20 cellular contexts compared by ENCODE assay signal in genomic region chr2:168149431-168149830, GRCh38.
A peak's percentile ranks its signal among the peaks of the same experiment; 100 is the strongest.
DNase-seq lines count a peak whose midpoint lies in the region; ATAC-seq, FAIRE-seq and TF ChIP-seq lines count a peak whose summit lies in the region.
"Had no signal": no experiment of that assay in that cellular context is flagged by ENCODE, and none has a peak within 500 bp of the region (broad histone marks: within the 10 kb centered on the region; RNA-seq: fewer than 3 reads in every experiment).

No MANE protein-coding gene starts in this region.

- H3K4me2 ChIP-seq in HepG2 (ENCODE audit: low read depth, low read length) (peak overlapping the region; percentile 26; the same call in 1 of the 2 replicates), neural progenitor cell (no peak overlapping the region)

- H4K20me1 ChIP-seq in HepG2 (ENCODE audit: insufficient read depth, low read length) (no peaks in the 10 kb centered on the region), neural progenitor cell (ENCODE audit: low read depth) (no peaks in the 10 kb centered on the region)

- WGBS in HepG2 (ENCODE audit: low lambda C conversion rate): 42% methylated on average over 3 of the region's 3 CpGs

- H3K4me3 Mint-ChIP-seq in CD4-positive, alpha-beta memory T cell: no peak overlapping the region
- H3K4me3 Mint-ChIP-seq in neural progenitor cell: no peak overlapping the region

- no TSS peak for BruUV-seq in HepG2 (replicated peaks; lab: Mats Ljungman, UMichigan)

- peak overlapping the region in 4 of 7 donors; percentile 2 to 69 (median 8) for H3K27ac Mint-ChIP-seq in CD4-positive, alpha-beta memory T cell
- H3K27ac Mint-ChIP-seq in neural progenitor cell: no peak overlapping the region
- H3K27ac Mint-ChIP-seq: activated T-helper 2 cell treated with anti-CD3 and anti-CD28 coated beads, Interferon-gamma antibody, Interleukin-2, Interleukin-4, amounts not matched to agents 10 μg/mL and 5 μg/mL and 100 μg/mL, durations not matched to agents 14 hours and 24 hours and 36 hours; progenitor cell of endocrine pancreas had no signal

- H3K9me3 Mint-ChIP-seq in CD4-positive, alpha-beta memory T cell: no peaks in the 10 kb centered on the region
- no peaks in the 10 kb centered on the region for H3K9me3 Mint-ChIP-seq in neural progenitor cell
- H3K9me3 Mint-ChIP-seq: activated T-helper 2 cell treated with anti-CD3 and anti-CD28 coated beads, Interferon-gamma antibody, Interleukin-2, Interleukin-4, amounts not matched to agents 10 μg/mL and 5 μg/mL and 100 μg/mL, durations not matched to agents 14 hours and 24 hours and 36 hours had no signal

- H3K9me3 ChIP-seq in CD4-positive, alpha-beta memory T cell (ENCODE audit: control insufficient read depth in 1 of 2, low read length in 2 of 2): no peaks in the 10 kb centered on the region
- H3K9me3 ChIP-seq in HepG2 (ENCODE audit: low read length): no peaks in the 10 kb centered on the region
- H3K9me3 ChIP-seq in neural progenitor cell (ENCODE audit: low read depth): no peaks in the 10 kb centered on the region
- H3K9me3 ChIP-seq: lower lobe of right lung, MG63 had no signal

- POLR2A ChIA-PET in CD4-positive, alpha-beta memory T cell (lab: Charles Lee; ENCODE audit: partially characterized antibody): no interaction called here
- POLR2A ChIA-PET in HepG2 (lab: Yijun Ruan, JAX): no interaction called here

- H3K27ac ChIP-seq in CD4-positive, alpha-beta memory T cell (ENCODE audit: low read depth, low read length): no peak overlapping the region
- H3K27ac ChIP-seq in HepG2 (ENCODE audit: extremely low read length, insufficient read depth, low read length) (no peak overlapping the region), neural progenitor cell (no peak overlapping the region)
- H3K27ac ChIP-seq: brain microvascular endothelial cell, lower lobe of right lung had no signal

- H3K27me3 Mint-ChIP-seq in CD4-positive, alpha-beta memory T cell: no peaks in the 10 kb centered on the region
- H3K27me3 Mint-ChIP-seq in neural progenitor cell (ENCODE audit: insufficient read depth, low read depth): peaks cover under 1% of the 10 kb centered on the region
- H3K27me3 Mint-ChIP-seq: progenitor cell of endocrine pancreas had no signal

- TF ChIP-seq EP300 in HepG2 (IDR thresholded peaks at IDR 0.05; ENCODE audit: low read depth in 2 of 2, low read length in 2 of 2) (peak in 1 of 2 experiments; percentile 44; a peak in 1 of 4 replicates), HepG2 (CRISPR knock-in tag; IDR thresholded peaks at IDR 0.05; ENCODE audit: borderline replicate concordance) (no peak)

- no peak for DNase-seq in CD4-positive, alpha-beta memory T cell
- DNase-seq in MV-4-11 (lab: John Stamatoyannopoulos, UW) (peak; percentile 82), choroid plexus epithelial cell (ENCODE audit: low read depth) (peak; percentile 45), HepG2 (ENCODE audit: low spot score) (no peak), neural progenitor cell (ENCODE audit: low spot score) (no peak)
- no peak for DNase-seq in activated CD4-positive, CD25-positive, alpha-beta regulatory T cell (lab: John Stamatoyannopoulos, UW)
- no peak for DNase-seq in activated effector memory CD4-positive, alpha-beta T cell treated with anti-CD3 and anti-CD28 coated beads, Interleukin-2, amount 50 U/mL, for 16 hours
- DNase-seq: activated CD4-positive, alpha-beta T cell treated with anti-CD3 and anti-CD28 coated beads, Interleukin-2, amount 50 U/mL, for 1 hour; brain microvascular endothelial cell; DMS79; HCEC 1CT; lower lobe of right lung; MG63; NCI-H2171; NCI-H526 had no signal

- H3K36me3 Mint-ChIP-seq in CD4-positive, alpha-beta memory T cell: peaks cover 25 to 44% of the 10 kb centered on the region in 2 donors
- peaks cover 12% of the 10 kb centered on the region for H3K36me3 Mint-ChIP-seq in neural progenitor cell

- H2AFZ ChIP-seq in HepG2 (ENCODE audit: low read length): no peak overlapping the region
- H2AFZ ChIP-seq in neural progenitor cell (replicated peaks): no peak overlapping the region

- TF ChIP-seq POLR2A in HepG2 (IDR thresholded peaks at IDR 0.05; ENCODE audit: insufficient read depth in 1 of 2, low read depth in 2 of 2, low read length in 2 of 2): no peak

- ATAC-seq in HepG2: peak; percentile 34; the same call in 2 of the 3 replicates
- ATAC-seq: K562, lower lobe of right lung had no signal

- peaks cover 0 to 26% (median 7%) of the 10 kb centered on the region in 4 donors for H3K4me1 Mint-ChIP-seq in CD4-positive, alpha-beta memory T cell
- peaks cover 2% of the 10 kb centered on the region for H3K4me1 Mint-ChIP-seq in neural progenitor cell

- TF ChIP-seq CTCF in choroid plexus epithelial cell (conservative IDR thresholded peaks at IDR 0.05; ENCODE audit: low read depth, low read length) (no peak), HepG2 (CRISPR knock-in tag; IDR thresholded peaks at IDR 0.05) (no peak), neural progenitor cell (IDR thresholded peaks at IDR 0.05) (no peak)

- no peaks in the 10 kb centered on the region for H3F3A ChIP-seq in neural progenitor cell (ENCODE audit: low read depth)

- no peaks in the 10 kb centered on the region for H3K36me3 ChIP-seq in CD4-positive, alpha-beta memory T cell (ENCODE audit: insufficient read depth, low read length)
- H3K36me3 ChIP-seq in HepG2 (replicated peaks in 1 of 2; ENCODE audit: control insufficient read depth in 1 of 2, insufficient read depth in 2 of 2, low read length in 2 of 2) (peaks cover 1 to 28% of the 10 kb centered on the region in 2 experiments; a peak in 3 of 5 replicates), neural progenitor cell (no peaks in the 10 kb centered on the region)
- H3K36me3 ChIP-seq: brain microvascular endothelial cell, lower lobe of right lung had no signal

- CTCF ChIA-PET in CD4-positive, alpha-beta memory T cell (lab: Charles Lee; ENCODE audit: partially characterized antibody): no interaction called here
- CTCF ChIA-PET in HepG2 (lab: Yijun Ruan, JAX; ENCODE audit: low intra/inter-chr PET ratio, low total read pairs): no interaction called here

- peak; percentile 64 for FAIRE-seq in HepG2 (lab: Jason Lieb, UNC)
- FAIRE-seq: colon, K562, urothelium cell line had no signal

- no peaks in the 10 kb centered on the region for H3K27me3 ChIP-seq in CD4-positive, alpha-beta memory T cell (ENCODE audit: insufficient read depth, low read length)
- no peaks in the 10 kb centered on the region for H3K27me3 ChIP-seq in HepG2 (ENCODE audit: control insufficient read depth in 1 of 2, insufficient read depth in 2 of 2, low read length in 2 of 2)
- no peaks in the 10 kb centered on the region for H3K27me3 ChIP-seq in neural progenitor cell
- H3K27me3 ChIP-seq: brain microvascular endothelial cell, MG63 had no signal

- H3K9ac ChIP-seq in HepG2 (ENCODE audit: insufficient read depth, low read depth, low read length) (no peak overlapping the region), neural progenitor cell (no peak overlapping the region)

- TF ChIP-seq RAD21 in HepG2 (CRISPR knock-in tag; IDR thresholded peaks at IDR 0.05): no peak

- H3K4me1 ChIP-seq in CD4-positive, alpha-beta memory T cell (ENCODE audit: insufficient read depth, low read length): no peaks in the 10 kb centered on the region
- H3K4me1 ChIP-seq in HepG2 (ENCODE audit: insufficient read depth, low read length): peaks cover 57% of the 10 kb centered on the region
- H3K4me1 ChIP-seq in neural progenitor cell: peaks cover 31% of the 10 kb centered on the region

- intact Hi-C loops in CD4-positive, alpha-beta memory T cell (cut with micrococcal nuclease): no loop called here
- intact Hi-C loops in HepG2 (cut with micrococcal nuclease; ENCODE audit: unreplicated experiment): no loop called here

- H3K4me3 ChIP-seq in CD4-positive, alpha-beta memory T cell (ENCODE audit: low read length in 2 of 2): no peak overlapping the region
- H3K4me3 ChIP-seq in choroid plexus epithelial cell (ENCODE audit: low read depth, low read length) (no peak overlapping the region), HepG2 (replicated peaks in 1 of 3; ENCODE audit: insufficient read depth in 1 of 3, low read depth in 2 of 3, low read length in 3 of 3) (no peak overlapping the region), neural progenitor cell (no peak overlapping the region)
- H3K4me3 ChIP-seq: K562, lower lobe of right lung, MG63 had no signal

- H3K79me2 ChIP-seq in HepG2 (ENCODE audit: insufficient read depth, low read length) (no peaks in the 10 kb centered on the region), neural progenitor cell (ENCODE audit: low read depth) (no peaks in the 10 kb centered on the region)

- in situ Hi-C loops in HepG2 (cut with HindIII; ENCODE audit: extremely low pct_ligation_motif_present, low pct_unique_long_range_greater_than_20kb): loop anchor here (25.0 kb wide), 1 partner anchor 763 kb away; the partner anchor contains the start of gene G6PC2

TF ChIP-seq in HepG2, 621 proteins besides CTCF, POLR2A, EP300 and RAD21 (continues in another document):
- TF ChIP-seq CERS6 (CRISPR knock-in tag; IDR thresholded peaks at IDR 0.05) (no peak), TFDP1 (CRISPR knock-in tag; IDR thresholded peaks at IDR 0.05; ENCODE audit: borderline replicate concordance) (no peak), ZNF34 (CRISPR knock-in tag; IDR thresholded peaks at IDR 0.05; ENCODE audit: borderline replicate concordance) (no peak), MIER3 (CRISPR knock-in tag; IDR thresholded peaks at IDR 0.05; ENCODE audit: borderline replicate concordance) (no peak), KMT2A (CRISPR knock-in tag; IDR thresholded peaks at IDR 0.05) (no peak), SNRNP70 (IDR thresholded peaks at IDR 0.05; ENCODE audit: low read depth, low read length) (no peak), ZBTB38 (CRISPR knock-in tag; IDR thresholded peaks at IDR 0.05) (no peak), ZNF225 (CRISPR knock-in tag; IDR thresholded peaks at IDR 0.05) (no peak), NR2F2 (IDR thresholded peaks at IDR 0.05; ENCODE audit: borderline replicate concordance, low read depth) (no peak), ZFP36L2 (CRISPR knock-in tag; IDR thresholded peaks at IDR 0.05) (no peak)

Comparison
In these comparisons a context has a peak if more than half of its experiments do, and no peak if none do; other contexts are left out.
1. DNase-seq: peak in MV-4-11 (single experiment) and choroid plexus epithelial cell (single experiment); none in CD4-positive, alpha-beta memory T cell (0 of 5), HepG2 (single experiment), activated CD4-positive, CD25-positive, alpha-beta regulatory T cell (0 of 4), activated effector memory CD4-positive, alpha-beta T cell treated with anti-CD3 and anti-CD28 coated beads, Interleukin-2, amount 50 U/mL, for 16 hours (single experiment) and neural progenitor cell (single experiment).